In the genomic region with DNA sequence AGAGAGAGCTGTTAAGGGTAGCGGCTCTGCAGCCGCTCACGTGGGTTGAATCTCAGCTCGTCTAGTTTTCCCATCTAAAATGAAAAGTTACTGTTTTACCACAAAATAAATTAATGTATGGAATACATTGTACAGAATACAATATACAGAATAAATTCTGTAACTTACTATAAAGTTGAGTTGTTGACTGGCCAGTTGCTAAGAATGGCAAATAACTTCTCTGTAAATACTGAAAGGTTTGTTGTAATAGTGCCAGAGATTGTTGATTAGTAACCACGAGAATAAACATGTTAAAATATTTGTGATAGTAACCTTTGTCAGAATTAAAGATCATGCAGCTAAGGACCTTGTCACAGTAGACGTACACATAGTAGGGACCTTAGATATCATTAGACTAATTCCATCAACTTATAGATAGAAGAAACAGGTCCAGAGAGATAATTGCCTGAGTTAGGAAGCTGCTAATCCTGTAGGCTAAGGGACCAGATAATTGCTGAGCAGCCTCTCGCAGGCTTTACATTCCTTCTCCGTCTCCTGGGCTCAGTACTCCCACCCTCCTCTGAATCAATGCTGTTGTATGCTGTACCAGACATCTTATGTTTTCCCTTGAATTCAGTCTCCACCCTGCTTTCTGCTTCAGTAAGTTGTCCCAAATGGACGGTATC, we compare ENCODE assay signal across 8 cellular contexts. TPM values are rescaled to one million over a fixed set of nuclear protein-coding genes. Genes with fewer than 3 reads are reported as not detected.
DNase-seq lines count a peak whose midpoint lies in the region; ATAC-seq and TF ChIP-seq lines count a peak whose summit lies in the region.

No MANE protein-coding gene starts in this region.

- peaks cover 45% of the 10 kb centered on the region for H3K4me1 Mint-ChIP-seq in activated naive CD4-positive, alpha-beta T cell treated with anti-CD3 and anti-CD28 coated beads, Interleukin-2, amount 10 ng/mL, durations not matched to agents 7 days and 5 days
- H3K4me1 Mint-ChIP-seq in activated naive CD8-positive, alpha-beta T cell treated with anti-CD3 and anti-CD28 coated beads for 36 hours, result peaks cover 34% of the 10 kb centered on the region

- peak overlapping the region; percentile 99 for H3K4me3 Mint-ChIP-seq in activated naive CD4-positive, alpha-beta T cell treated with anti-CD3 and anti-CD28 coated beads, Interleukin-2, amount 10 ng/mL, durations not matched to agents 7 days and 5 days
- H3K4me3 Mint-ChIP-seq in activated naive CD8-positive, alpha-beta T cell treated with anti-CD3 and anti-CD28 coated beads for 36 hours, result peak overlapping the region; percentile 82

- DNase-seq in activated naive CD4-positive, alpha-beta T cell treated with anti-CD3 and anti-CD28 coated beads, Interleukin-2, amount 10 ng/mL, durations not matched to agents 7 days and 5 days, result no peak
- no peak for DNase-seq in activated naive CD4-positive, alpha-beta T cell treated with anti-CD3 and anti-CD28 coated beads, Interleukin-2, amount 50 U/mL, for 16 hours
- no peak for DNase-seq in activated naive CD8-positive, alpha-beta T cell treated with anti-CD3 and anti-CD28 coated beads for 36 hours
- DNase-seq in left kidney (ENCODE audit: low read depth, low spot score), result peak; percentile 47
- no peak for DNase-seq in upper lobe of left lung
- DNase-seq in NCI-H1694 (lab: John Stamatoyannopoulos, UW), result no peak
- DNase-seq in NCI-H510A treated with DMSO at 0.1 percent for 48 hours (lab: John Stamatoyannopoulos, UW), result no peak

- TF ChIP-seq EP300 in upper lobe of left lung (IDR thresholded peaks at IDR 0.05), result no peak

- H3K27me3 Mint-ChIP-seq in activated naive CD4-positive, alpha-beta T cell treated with anti-CD3 and anti-CD28 coated beads, Interleukin-2, amount 10 ng/mL, durations not matched to agents 7 days and 5 days, result no peaks in the 10 kb centered on the region
- no peaks in the 10 kb centered on the region for H3K27me3 Mint-ChIP-seq in activated naive CD8-positive, alpha-beta T cell treated with anti-CD3 and anti-CD28 coated beads for 36 hours

- CTCF ChIA-PET in activated naive CD4-positive, alpha-beta T cell treated with anti-CD3 and anti-CD28 coated beads, Interleukin-2, amount 10 ng/mL, durations not matched to agents 7 days and 5 days (lab: Charles Lee), result interaction anchor here (1.6 to 1.9 kb wide), 2 partner anchors 12 to 31 kb away, joined by 3 to 5 read pairs; no protein-coding TSS in a partner anchor

- no peak overlapping the region for H3K27ac Mint-ChIP-seq in activated naive CD4-positive, alpha-beta T cell treated with anti-CD3 and anti-CD28 coated beads, Interleukin-2, amount 10 ng/mL, durations not matched to agents 7 days and 5 days
- peak overlapping the region; percentile 17 for H3K27ac Mint-ChIP-seq in activated naive CD8-positive, alpha-beta T cell treated with anti-CD3 and anti-CD28 coated beads for 36 hours

- H3K36me3 ChIP-seq in upper lobe of left lung, result no peaks in the 10 kb centered on the region

- H3K36me3 Mint-ChIP-seq in activated naive CD4-positive, alpha-beta T cell treated with anti-CD3 and anti-CD28 coated beads, Interleukin-2, amount 10 ng/mL, durations not matched to agents 7 days and 5 days, result peaks cover 13% of the 10 kb centered on the region
- H3K36me3 Mint-ChIP-seq in activated naive CD8-positive, alpha-beta T cell treated with anti-CD3 and anti-CD28 coated beads for 36 hours, result peaks cover 7% of the 10 kb centered on the region

- no peak for TF ChIP-seq CTCF in upper lobe of left lung (IDR thresholded peaks at IDR 0.05)

- H3K27ac ChIP-seq in upper lobe of left lung, result peak overlapping the region; percentile 89 to 99 (median 99)

- WGBS in upper lobe of left lung, 2 donors, result 26 to 30% methylated on average over 9 of the region's 9 CpGs

- ATAC-seq in upper lobe of left lung (ENCODE audit: low FRiP score in 2 of 2) (no peak), HG03095 (IDR thresholded peaks at IDR 0.05; ENCODE audit: unreplicated experiment) (no peak)

- TF ChIP-seq POLR2A in upper lobe of left lung (IDR thresholded peaks at IDR 0.05), result no peak

- H3K27me3 ChIP-seq in upper lobe of left lung, result no peaks in the 10 kb centered on the region

- H3K9me3 ChIP-seq in upper lobe of left lung, result no peaks in the 10 kb centered on the region

- no peaks in the 10 kb centered on the region for H3K9me3 Mint-ChIP-seq in activated naive CD4-positive, alpha-beta T cell treated with anti-CD3 and anti-CD28 coated beads, Interleukin-2, amount 10 ng/mL, durations not matched to agents 7 days and 5 days
- H3K9me3 Mint-ChIP-seq in activated naive CD8-positive, alpha-beta T cell treated with anti-CD3 and anti-CD28 coated beads for 36 hours, result no peaks in the 10 kb centered on the region

- H3K4me3 ChIP-seq in upper lobe of left lung, result peak overlapping the region in 3 of 4 donors; percentile 68 to 79 (median 77)

- H3K4me1 ChIP-seq in upper lobe of left lung, result peaks cover 28 to 38% (median 33%) of the 10 kb centered on the region in 4 donors

RNA-seq across cellular contexts. Expression of a gene that starts 0.6 kb away (rescaled TPM):
- 10 to 100 TPM; 19.7 to 20.2 TPM for total RNA-seq in activated naive CD8-positive, alpha-beta T cell treated with anti-CD3 and anti-CD28 coated beads for 36 hours
- total RNA-seq in upper lobe of left lung, result 10 to 100 TPM in 1 of 6 donors, 1 to 10 TPM in 5; 3.3 to 13.4 (median 7.2) TPM

RNA-seq across cellular contexts. Expression of a gene that starts 4.9 kb away (rescaled TPM):
- total RNA-seq in activated naive CD8-positive, alpha-beta T cell treated with anti-CD3 and anti-CD28 coated beads for 36 hours, result 100 to 1,000 TPM; 102 to 106 TPM
- 100 to 1,000 TPM in 1 of 6 donors, 10 to 100 TPM in 5; 23.5 to 103 (median 60.8) TPM for total RNA-seq in upper lobe of left lung

RNA-seq across cellular contexts. Expression of a gene that starts 18.5 kb away (rescaled TPM):
- total RNA-seq in activated naive CD8-positive, alpha-beta T cell treated with anti-CD3 and anti-CD28 coated beads for 36 hours, result 10 to 100 TPM; 40.4 to 42.1 TPM
- total RNA-seq in upper lobe of left lung, result 10 to 100 TPM; 28.1 to 60.8 (median 31.8) TPM

RNA-seq across cellular contexts. Expression of a gene that starts 25.7 kb away (rescaled TPM):
- 10 to 100 TPM; 63.2 to 67.0 TPM for total RNA-seq in activated naive CD8-positive, alpha-beta T cell treated with anti-CD3 and anti-CD28 coated beads for 36 hours
- 10 to 100 TPM; 13.5 to 33.5 (median 24.2) TPM for total RNA-seq in upper lobe of left lung

RNA-seq across cellular contexts. Expression of a gene that starts 28.8 kb away (rescaled TPM):
- total RNA-seq in activated naive CD8-positive, alpha-beta T cell treated with anti-CD3 and anti-CD28 coated beads for 36 hours, result 1,000 to 10,000 TPM; 1,515 to 1,538 TPM
- 100 to 1,000 TPM in 4 of 6 donors, 10 to 100 TPM in 2; 71.2 to 347 (median 149) TPM for total RNA-seq in upper lobe of left lung
